7 cellular contexts compared by ENCODE assay signal in the genomic region with DNA sequence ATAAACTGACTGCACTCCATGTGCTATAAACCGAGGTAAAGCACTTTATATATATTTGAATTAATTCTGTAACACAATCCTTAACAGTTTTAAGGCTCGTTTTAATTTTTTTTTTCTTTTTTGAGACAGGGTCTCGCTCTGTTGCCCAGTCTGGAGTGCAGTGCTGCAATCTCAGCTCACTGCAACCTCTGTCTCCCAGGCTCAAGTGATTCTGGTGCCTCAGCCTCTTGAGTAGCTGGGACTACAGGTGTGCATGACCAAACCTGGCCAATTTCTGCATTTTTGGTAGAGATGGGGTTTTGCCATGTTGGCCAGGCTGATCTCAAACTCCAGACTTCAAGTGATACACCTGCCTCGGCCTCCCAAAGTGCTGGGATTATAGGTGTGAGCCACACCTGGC. TPM values are rescaled to one million over a fixed set of nuclear protein-coding genes. Genes with fewer than 3 reads are reported as not detected.
DNase-seq lines count a peak whose midpoint lies in the region; TF ChIP-seq lines count a peak whose summit lies in the region.
"Not testable (repeated sequence)": the region's sequence is repeated elsewhere in the genome, so short reads cannot be mapped to it uniquely, and the experiment has no call there.

No MANE protein-coding gene starts in this region.

- not testable (repeated sequence) for H4K20me1 ChIP-seq in SU-DHL-6 (ENCODE audit: low read depth, low read length)

- CTCF ChIA-PET in HEK293 (lab: Yijun Ruan, JAX): not testable (repeated sequence)

- H3K4me1 Mint-ChIP-seq in activated T-cell treated with anti-CD3 and anti-CD28 coated beads, Interleukin-2, amount 50 U/mL, for 24 hours (ENCODE audit: low read depth): peaks cover 35% of the 10 kb centered on the region
- peaks cover 61% of the 10 kb centered on the region for H3K4me1 Mint-ChIP-seq in osteocyte (ENCODE audit: unreplicated experiment)

- not testable (repeated sequence) for H3K27me3 ChIP-seq in SU-DHL-6 (ENCODE audit: low read length); brain microvascular endothelial cell (replicated peaks); thyroid gland

- not testable (repeated sequence) for TF ChIP-seq POLR2A in thyroid gland (IDR thresholded peaks at IDR 0.05)

- H3K36me3 Mint-ChIP-seq in activated T-cell treated with anti-CD3 and anti-CD28 coated beads, Interleukin-2, amount 50 U/mL, for 24 hours (ENCODE audit: low read depth): peaks cover 61% of the 10 kb centered on the region
- not testable (repeated sequence) for H3K36me3 Mint-ChIP-seq in osteocyte (ENCODE audit: unreplicated experiment)

- H3K9me2 ChIP-seq in SU-DHL-6 (replicated peaks; ENCODE audit: insufficient read depth, low read length): not testable (repeated sequence)

- POLR2A ChIA-PET in HEK293 (lab: Yijun Ruan, JAX): not testable (repeated sequence)

- not testable (repeated sequence) for H3K79me2 ChIP-seq in SU-DHL-6 (ENCODE audit: insufficient read depth, low read length)

- H3K36me3 ChIP-seq in HEK293 (ENCODE audit: control insufficient read depth in 2 of 2, insufficient read depth in 1 of 2, low read length in 2 of 2); SU-DHL-6 (ENCODE audit: low read length); brain microvascular endothelial cell (replicated peaks); thyroid gland: not testable (repeated sequence)

- H3K9me3 Mint-ChIP-seq in activated T-cell treated with anti-CD3 and anti-CD28 coated beads, Interleukin-2, amount 50 U/mL, for 24 hours; osteocyte (ENCODE audit: unreplicated experiment): not testable (repeated sequence)

- 71 to 74% methylated on average over 4 of the region's 4 CpGs for WGBS in thyroid gland, 2 donors

- H3F3A ChIP-seq in SU-DHL-6 (ENCODE audit: insufficient read depth): peaks cover 21% of the 10 kb centered on the region

- not testable (repeated sequence) for H3K4me3 Mint-ChIP-seq in activated T-cell treated with anti-CD3 and anti-CD28 coated beads, Interleukin-2, amount 50 U/mL, for 24 hours; osteocyte (ENCODE audit: unreplicated experiment)

- H2AFZ ChIP-seq in SU-DHL-6 (ENCODE audit: low read depth, low read length, severe bottlenecking): not testable (repeated sequence)

- H3K9ac ChIP-seq in SU-DHL-6 (ENCODE audit: low read length): not testable (repeated sequence)

- in situ Hi-C loops in brain microvascular endothelial cell (cut with HindIII; ENCODE audit: low pct_ligation_motif_present, low sequenced_read_pairs): not testable (repeated sequence)

- peak overlapping the region; percentile 23 for H3K27ac Mint-ChIP-seq in activated T-cell treated with anti-CD3 and anti-CD28 coated beads, Interleukin-2, amount 50 U/mL, for 24 hours
- peak overlapping the region; percentile 100 for H3K27ac Mint-ChIP-seq in osteocyte (ENCODE audit: unreplicated experiment)

- intact Hi-C loops in thyroid gland (cut with DNase I): not testable (repeated sequence)

- peak overlapping the region; percentile 41 for H3K27ac ChIP-seq in C4-2B
- not testable (repeated sequence) for H3K27ac ChIP-seq in HEK293 (ENCODE audit: extremely low read depth, low read depth, low read length); SU-DHL-6 (ENCODE audit: low read depth, low read length)
- peak overlapping the region; percentile 98 for H3K27ac ChIP-seq in brain microvascular endothelial cell
- H3K27ac ChIP-seq in thyroid gland: peak overlapping the region; percentile 81 to 98 (median 98)

- not testable (repeated sequence) for H3K27me3 Mint-ChIP-seq in activated T-cell treated with anti-CD3 and anti-CD28 coated beads, Interleukin-2, amount 50 U/mL, for 24 hours; osteocyte (ENCODE audit: unreplicated experiment)

- H3K4me1 ChIP-seq in HEK293 (ENCODE audit: control insufficient read depth, insufficient read depth, low read length) (peaks cover 17% of the 10 kb centered on the region), thyroid gland (peaks cover 40 to 51% of the 10 kb centered on the region in 2 donors)

- H3K9me3 ChIP-seq in HEK293 (ENCODE audit: control insufficient read depth, insufficient read depth, low read depth, low read length); SU-DHL-6 (ENCODE audit: insufficient read depth, low read length); thyroid gland: not testable (repeated sequence)

- not testable (repeated sequence) for H3K4me3 ChIP-seq in HEK293 (ENCODE audit: low read depth, low read length); SU-DHL-6 (ENCODE audit: insufficient read depth, low read length, poor library complexity, severe bottlenecking); brain microvascular endothelial cell (ENCODE audit: low read depth, low read length); thyroid gland (replicated peaks in 1 of 3)

- not testable (repeated sequence) for DNase-seq in activated T-cell treated with anti-CD3 and anti-CD28 coated beads, Interleukin-2, amount 50 U/mL, for 24 hours; brain microvascular endothelial cell; osteocyte (ENCODE audit: extremely low spot score, unreplicated experiment)
- peak; percentile 63 to 75 for DNase-seq in thyroid gland

- H3K4me2 ChIP-seq in SU-DHL-6 (ENCODE audit: low read depth, low read length, poor library complexity, severe bottlenecking): peak overlapping the region; percentile 11

- TF ChIP-seq CTCF in C4-2B (conservative IDR thresholded peaks at IDR 0.05); HEK293 (tag by site-specific recombination; IDR thresholded peaks at IDR 0.05); SU-DHL-6 (IDR thresholded peaks at IDR 0.05; ENCODE audit: insufficient read depth, low read length, poor library complexity, severe bottlenecking); brain microvascular endothelial cell (IDR thresholded peaks at IDR 0.05; ENCODE audit: low read depth, low read length, missing control alignments); osteocyte (IDR thresholded peaks at IDR 0.05); thyroid gland (IDR thresholded peaks at IDR 0.05): not testable (repeated sequence)

TF ChIP-seq in HEK293, 187 proteins besides CTCF, POLR2A, EP300 and RAD21:
- TF ChIP-seq ZNF121 (tag by site-specific recombination; IDR thresholded peaks at IDR 0.05) (peak; percentile 96), SCRT2 (tag by site-specific recombination; IDR thresholded peaks at IDR 0.05) (peak; percentile 9; the same call in 1 of the 2 replicates)

RNA-seq across cellular contexts. Expression of gene BBIP1, which starts 3.4 kb away (rescaled TPM):
- total RNA-seq in osteocyte: 35.2 and 39.5 TPM in 2 replicates
- 10 to 100 TPM; 27.3 to 48.4 (median 34.1) TPM for total RNA-seq in thyroid gland

RNA-seq across cellular contexts. Expression of gene SHOC2, which starts 3.8 kb away (rescaled TPM):
- total RNA-seq in osteocyte: 55.3 and 60.8 TPM in 2 replicates
- total RNA-seq in thyroid gland: 10 to 100 TPM; 62.2 to 96.2 (median 71.1) TPM

RNA-seq across cellular contexts. Expression of gene PDCD4, which starts 43.9 kb away (rescaled TPM):
- total RNA-seq in osteocyte (106 TPM in 2 replicates), thyroid gland (100 to 1,000 TPM; 188 to 340 (median 256) TPM)
